ENCODE assay signal across 32 cellular contexts in genomic region chr11:45446426-45446825, GRCh38.
"Had no signal": no experiment of that assay in that cellular context is flagged by ENCODE, and none has a peak within 500 bp of the region (broad histone marks: within the 10 kb centered on the region; RNA-seq: fewer than 3 reads in every experiment).

No MANE protein-coding gene starts in this region.

- H3K4me1 ChIP-seq: parathyroid adenoma, psoas muscle, spleen, suprapubic skin, transverse colon, upper lobe of right lung, uterus had no signal

- H3K9me3 ChIP-seq: ovary, psoas muscle, spleen, suprapubic skin, testis, tibial artery, transverse colon, upper lobe of right lung, uterus had no signal

- H2AFZ ChIP-seq: parathyroid adenoma had no signal

- H3K4me3 Mint-ChIP-seq: naive thymus-derived CD8-positive, alpha-beta T cell; natural killer cell treated with Interleukin-12 subunit alpha and Interleukin-12 subunit beta and Interleukin-15 and Interleukin-18, amount 100 ng/mL, for 72 hours; nephron progenitor cell; neural crest cell; stimulated activated memory B cell treated with anti-CD40 and anti-IgM and Interleukin-4, amounts not matched to agents 10 μg/mL and 1 μg/mL and 100 μg/mL, for 72 hours; stimulated activated naive CD8-positive, alpha-beta T cell treated with anti-CD3 and anti-CD28 coated beads, Interleukin-15, amount 100 ng/mL, for 72 hours; type B pancreatic cell had no signal

- H3K36me3 Mint-ChIP-seq: naive thymus-derived CD8-positive, alpha-beta T cell; natural killer cell treated with Interleukin-12 subunit alpha and Interleukin-12 subunit beta and Interleukin-15 and Interleukin-18, amount 100 ng/mL, for 72 hours; stimulated activated memory B cell treated with anti-CD40 and anti-IgM and Interleukin-4, amounts not matched to agents 10 μg/mL and 1 μg/mL and 100 μg/mL, for 72 hours; type B pancreatic cell had no signal

- H3K27me3 ChIP-seq: ovary, testis, transverse colon, uterus had no signal

- H3K27ac ChIP-seq: ovary, parathyroid adenoma, psoas muscle, skin epidermis, spleen, suprapubic skin, testis, tibial artery, transverse colon, upper lobe of right lung, uterus had no signal

- DNase-seq: naive thymus-derived CD8-positive, alpha-beta T cell; nephron progenitor cell; occipital lobe; ovary; posterior cingulate gyrus; psoas muscle; right cardiac atrium; spleen; stimulated activated CD4-positive, alpha-beta T cell treated with anti-CD3 and anti-CD28 coated beads, Interleukin-12 subunit alpha, Interleukin-12 subunit beta, amount 100 ng/mL, for 4 hours; stimulated activated CD4-positive, alpha-beta T cell treated with anti-CD3 and anti-CD28 coated beads, Interleukin-1b, Interleukin-23, amount 100 ng/mL, for 48 hours; stimulated activated CD4-positive, alpha-beta T cell treated with anti-CD3 and anti-CD28 coated beads, Interleukin-4, amount 100 ng/mL, for 1 hour; stimulated activated CD4-positive, alpha-beta T cell treated with anti-CD3 and anti-CD28 coated beads, Interleukin-4, amount 100 ng/mL, for 4 hours; stimulated activated CD8-positive, alpha-beta memory T cell treated with anti-CD3 and anti-CD28 coated beads, Interleukin-4, amount 100 ng/mL, for 48 hours; stimulated activated naive CD4-positive, alpha-beta T cell; stimulated activated naive CD8-positive, alpha-beta T cell treated with anti-CD3 and anti-CD28 coated beads, Interleukin-15, amount 100 ng/mL, for 72 hours; stimulated activated naive CD8-positive, alpha-beta T cell treated with anti-CD3 and anti-CD28 coated beads, Interleukin-15, Interleukin-2, amounts not matched to agents 100 U/mL and 50 U/mL, for 24 hours; substantia nigra; testis; tibial artery; transverse colon; upper lobe of right lung; uterus had no signal

- H3K36me3 ChIP-seq: ovary, spleen, suprapubic skin, tibial artery, transverse colon, upper lobe of right lung, uterus had no signal

- H3K79me2 ChIP-seq: parathyroid adenoma had no signal

- H3K4me2 ChIP-seq: smooth muscle cell had no signal

- H3K27ac Mint-ChIP-seq: naive thymus-derived CD8-positive, alpha-beta T cell; natural killer cell treated with Interleukin-12 subunit alpha and Interleukin-12 subunit beta and Interleukin-15 and Interleukin-18, amount 100 ng/mL, for 72 hours; nephron progenitor cell; progenitor cell of endocrine pancreas; stimulated activated memory B cell treated with anti-CD40 and anti-IgM and Interleukin-4, amounts not matched to agents 10 μg/mL and 1 μg/mL and 100 μg/mL, for 72 hours; stimulated activated naive CD8-positive, alpha-beta T cell treated with anti-CD3 and anti-CD28 coated beads, Interleukin-15, amount 100 ng/mL, for 72 hours; type B pancreatic cell had no signal

- H3K4me3 ChIP-seq: ovary, psoas muscle, skin epidermis, smooth muscle cell, spleen, suprapubic skin, testis, tibial artery, transverse colon, upper lobe of right lung, uterus had no signal

- H3K9ac ChIP-seq: parathyroid adenoma had no signal

- H3K9me3 Mint-ChIP-seq: natural killer cell treated with Interleukin-12 subunit alpha and Interleukin-12 subunit beta and Interleukin-15 and Interleukin-18, amount 100 ng/mL, for 72 hours; nephron progenitor cell; neural crest cell; stimulated activated memory B cell treated with anti-CD40 and anti-IgM and Interleukin-4, amounts not matched to agents 10 μg/mL and 1 μg/mL and 100 μg/mL, for 72 hours; stimulated activated naive CD8-positive, alpha-beta T cell treated with anti-CD3 and anti-CD28 coated beads, Interleukin-15, amount 100 ng/mL, for 72 hours; type B pancreatic cell had no signal

- H3K4me1 Mint-ChIP-seq: naive thymus-derived CD8-positive, alpha-beta T cell; neural crest cell; stimulated activated memory B cell treated with anti-CD40 and anti-IgM and Interleukin-4, amounts not matched to agents 10 μg/mL and 1 μg/mL and 100 μg/mL, for 72 hours; stimulated activated naive CD8-positive, alpha-beta T cell treated with anti-CD3 and anti-CD28 coated beads, Interleukin-15, amount 100 ng/mL, for 72 hours had no signal

- ATAC-seq: naive thymus-derived CD8-positive, alpha-beta T cell; natural killer cell treated with Interleukin-12 subunit alpha and Interleukin-12 subunit beta and Interleukin-15 and Interleukin-18, amount 100 ng/mL, for 72 hours; psoas muscle; right cardiac atrium; sciatic nerve; stimulated activated memory B cell treated with anti-CD40 and anti-IgM and Interleukin-4, amounts not matched to agents 10 μg/mL and 1 μg/mL and 100 μg/mL, for 72 hours; stimulated activated naive CD8-positive, alpha-beta T cell treated with anti-CD3 and anti-CD28 coated beads, Interleukin-15, amount 100 ng/mL, for 72 hours; stimulated activated naive CD8-positive, alpha-beta T cell treated with anti-CD3 and anti-CD28 coated beads, Interleukin-15, Interleukin-2, amounts not matched to agents 100 U/mL and 50 U/mL, for 24 hours; upper lobe of right lung had no signal
